Comparison of ENCODE assay signal across 8 cellular contexts in the genomic region with DNA sequence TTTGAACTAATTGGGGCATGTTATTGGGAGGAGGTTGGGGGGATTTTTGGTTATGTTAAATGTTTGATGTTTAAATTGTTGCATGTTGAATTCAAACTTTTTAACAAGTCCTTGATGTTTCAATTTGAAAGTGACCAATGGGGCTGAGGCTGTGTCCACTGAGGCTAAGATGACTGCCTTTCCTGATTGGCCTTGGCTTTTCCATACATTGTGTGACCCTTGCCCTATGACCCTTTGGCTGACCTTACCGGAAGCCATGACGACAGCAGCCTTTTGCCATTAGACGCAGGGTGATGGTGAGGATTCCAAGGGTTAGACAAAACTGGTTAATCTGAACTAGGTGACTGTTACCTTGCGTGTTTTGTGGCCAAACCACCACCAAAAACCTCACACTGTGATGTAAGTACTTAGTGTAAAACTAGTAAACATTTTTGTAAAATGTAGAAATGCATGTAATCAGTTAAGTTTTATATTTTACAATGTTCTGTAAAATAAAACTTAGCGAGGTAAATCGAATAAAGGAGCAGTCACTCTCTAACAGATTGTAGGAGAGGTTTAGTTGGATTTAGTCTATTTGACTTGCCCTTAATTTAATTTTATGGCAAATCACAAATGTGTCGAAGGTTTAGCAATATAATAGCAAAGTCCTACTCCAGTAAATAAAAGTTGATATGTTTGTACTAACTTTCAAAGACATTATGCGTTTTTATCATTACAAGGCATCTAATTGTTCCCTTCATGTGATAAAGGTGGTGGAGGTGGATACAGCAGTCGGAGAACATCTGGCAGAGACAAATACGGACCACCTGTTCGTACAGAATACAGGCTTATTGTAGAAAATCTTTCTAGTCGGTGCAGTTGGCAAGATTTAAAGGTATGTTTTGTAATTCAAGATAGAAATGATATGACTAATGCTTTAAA. TPM values are rescaled to one million over a fixed set of nuclear protein-coding genes. Genes with fewer than 3 reads are reported as not detected.
DNase-seq lines count a peak whose midpoint lies in the region; ATAC-seq and TF ChIP-seq lines count a peak whose summit lies in the region.

No MANE protein-coding gene starts in this region.

- no peaks in the 10 kb centered on the region for H3K9me3 ChIP-seq in gastrocnemius medialis

- DNase-seq in NCI-H2227 (lab: John Stamatoyannopoulos, UW; ENCODE audit: unreplicated experiment), result peak; percentile 24
- DNase-seq in NCI-H2227 treated with DMSO at 0.1 percent for 48 hours (lab: John Stamatoyannopoulos, UW), result no peak
- no peak for DNase-seq in WTC11 (ENCODE audit: low spot score)
- DNase-seq in fibroblast of peridontal ligament (ENCODE audit: extremely low read depth), result peak; percentile 15
- no peak for DNase-seq in gastrocnemius medialis
- DNase-seq in NCI-H446 treated with DMSO at 0.1 percent for 48 hours (lab: John Stamatoyannopoulos, UW), result no peak

- H3K4me3 Mint-ChIP-seq in WTC11, result peak overlapping the region; percentile 83

- H3K4me1 Mint-ChIP-seq in WTC11, result peaks cover 27% of the 10 kb centered on the region

- peaks cover 4% of the 10 kb centered on the region; the same call in 1 of the 2 replicates for H3K27me3 Mint-ChIP-seq in WTC11 (ENCODE audit: low read depth)

- H3K36me3 ChIP-seq in gastrocnemius medialis, result peaks cover 2 to 51% of the 10 kb centered on the region in 2 donors

- intact Hi-C loops in gastrocnemius medialis (cut with DNase I; ENCODE audit: low total_unique reads), result loop anchor here (10.0 kb wide), 2 partner anchors 756 to 846 kb away; a partner anchor contains a TSS

- H3K27ac ChIP-seq in gastrocnemius medialis, result peak overlapping the region; percentile 99 to 100 (median 100)

- in situ Hi-C loops in gastrocnemius medialis (cut with MboI; ENCODE audit: low sequenced_read_pairs in 4 of 4), result loop anchor here in 1 of 4 donors (25.0 kb wide), 1 partner anchor 753 kb away; a partner anchor contains a TSS

- no peaks in the 10 kb centered on the region for H3K27me3 ChIP-seq in gastrocnemius medialis

- H3K27ac Mint-ChIP-seq in WTC11, result no peak overlapping the region; the same call in 1 of the 2 replicates

- TF ChIP-seq CTCF in WTC11 (IDR thresholded peaks at IDR 0.05) (no peak), gastrocnemius medialis (IDR thresholded peaks at IDR 0.05 in 4 of 5, conservative IDR thresholded peaks at IDR 0.05 in 1 of 5) (no peak)

- peaks cover 5% of the 10 kb centered on the region; the same call in 1 of the 2 replicates for H3K9me3 Mint-ChIP-seq in WTC11

- H3K36me3 Mint-ChIP-seq in WTC11, result peaks cover 53% of the 10 kb centered on the region

- POLR2A ChIA-PET in WTC11 (lab: Charles Lee), result no interaction called here

- ATAC-seq in WTC11 (no peak), gastrocnemius medialis (no peak), HG02973 (IDR thresholded peaks at IDR 0.05; ENCODE audit: unreplicated experiment) (no peak), HG02610 (IDR thresholded peaks at IDR 0.05; ENCODE audit: unreplicated experiment) (no peak)

- peak overlapping the region; percentile 88 to 97 (median 96) for H3K4me3 ChIP-seq in gastrocnemius medialis

- peaks cover 11 to 33% of the 10 kb centered on the region in 2 donors for H3K4me1 ChIP-seq in gastrocnemius medialis

- CTCF ChIA-PET in WTC11 (lab: Charles Lee), result interaction anchor here (0.6 to 3.6 kb wide), 3 partner anchors 10 to 78 kb away, joined by 3 to 18 read pairs (median 4); a partner anchor contains a TSS

- no peak for TF ChIP-seq POLR2A in gastrocnemius medialis (IDR thresholded peaks at IDR 0.05)

TF ChIP-seq in WTC11, 78 proteins besides CTCF, POLR2A, EP300 and RAD21:
- TF ChIP-seq ZNF396 (CRISPR knock-in tag; IDR thresholded peaks at IDR 0.05; ENCODE audit: borderline replicate concordance), result no peak
- TF ChIP-seq NR2C2 (CRISPR knock-in tag; IDR thresholded peaks at IDR 0.05), result peak; percentile 58; the same call in 1 of the 2 replicates

RNA-seq across cellular contexts. Expression of a gene that starts 1.6 kb away (rescaled TPM):
- total RNA-seq in WTC11 (2021) (107 to 141 TPM (median 139 TPM) in 3 replicates), gastrocnemius medialis (10 to 100 TPM; 18.8 to 29.8 (median 21.0) TPM)

RNA-seq across cellular contexts. Expression of a gene that starts 48.2 kb away (rescaled TPM):
- 28.3 to 28.7 TPM (median 28.3 TPM) in 3 replicates for total RNA-seq in WTC11 (2021)
- 1 to 10 TPM; 1.1 to 6.0 (median 3.7) TPM for total RNA-seq in gastrocnemius medialis

Comparison
In these comparisons a context has a peak if more than half of its experiments do, and no peak if none do; other contexts are left out.
1. DNase-seq: peak in NCI-H2227 (single experiment) and fibroblast of peridontal ligament (single experiment); none in NCI-H2227 treated with DMSO at 0.1 percent for 48 hours (single experiment), WTC11 (single experiment), gastrocnemius medialis (0 of 2) and NCI-H446 treated with DMSO at 0.1 percent for 48 hours (single experiment).